Comparison of ENCODE assay signal across 8 cellular contexts in the genomic region with DNA sequence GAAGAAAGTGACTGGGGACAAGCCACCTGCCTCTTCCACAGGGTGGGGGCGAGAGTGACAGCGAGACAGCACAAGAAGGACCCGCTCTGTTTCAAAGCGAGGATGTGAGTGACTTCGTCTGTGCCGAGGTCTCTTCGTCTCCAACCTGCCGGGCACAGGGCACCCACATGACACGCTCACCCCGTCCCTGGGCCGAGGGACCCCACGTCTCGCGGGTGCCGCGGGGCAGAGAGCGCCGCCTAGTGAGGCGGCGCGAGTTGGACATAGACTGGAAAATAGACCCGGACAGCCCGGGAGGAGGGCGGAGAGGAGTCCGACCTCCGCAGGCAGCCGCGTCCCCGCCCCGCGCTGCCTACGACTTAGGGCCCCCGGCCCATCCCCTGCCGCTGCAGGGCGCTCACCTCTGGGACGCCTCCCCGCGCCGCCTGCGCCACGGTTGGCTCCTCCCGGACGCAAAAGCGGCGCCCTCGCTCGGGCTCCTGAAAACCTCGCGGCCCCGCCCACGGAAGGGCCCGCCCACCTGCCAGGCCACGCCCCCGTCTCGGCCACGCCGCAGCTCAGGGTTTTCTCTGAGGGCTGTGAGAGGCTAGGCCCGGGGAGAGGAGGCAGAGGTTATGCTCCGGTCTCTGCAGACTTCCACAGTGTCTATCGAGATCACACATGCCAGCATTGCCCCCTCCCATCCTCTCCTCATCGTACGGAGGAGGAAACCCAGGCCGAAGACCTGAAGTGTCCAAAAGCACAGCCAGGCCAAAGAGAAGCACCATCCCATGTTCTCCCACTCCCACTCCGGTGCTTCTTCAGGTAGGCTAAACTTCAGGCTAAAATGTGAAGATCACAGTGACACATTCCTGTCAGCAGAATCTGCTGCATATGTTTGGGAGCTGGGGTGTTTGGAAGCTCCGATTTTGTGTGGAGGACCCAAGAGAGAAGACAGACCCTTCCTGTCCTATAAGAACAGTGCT. TPM values are rescaled to one million over a fixed set of nuclear protein-coding genes. Genes with fewer than 3 reads are reported as not detected.
A peak's percentile ranks its signal among the peaks of the same experiment; 100 is the strongest.
DNase-seq lines count a peak whose midpoint lies in the region; ATAC-seq, FAIRE-seq and TF ChIP-seq lines count a peak whose summit lies in the region.

A gene with protein sequence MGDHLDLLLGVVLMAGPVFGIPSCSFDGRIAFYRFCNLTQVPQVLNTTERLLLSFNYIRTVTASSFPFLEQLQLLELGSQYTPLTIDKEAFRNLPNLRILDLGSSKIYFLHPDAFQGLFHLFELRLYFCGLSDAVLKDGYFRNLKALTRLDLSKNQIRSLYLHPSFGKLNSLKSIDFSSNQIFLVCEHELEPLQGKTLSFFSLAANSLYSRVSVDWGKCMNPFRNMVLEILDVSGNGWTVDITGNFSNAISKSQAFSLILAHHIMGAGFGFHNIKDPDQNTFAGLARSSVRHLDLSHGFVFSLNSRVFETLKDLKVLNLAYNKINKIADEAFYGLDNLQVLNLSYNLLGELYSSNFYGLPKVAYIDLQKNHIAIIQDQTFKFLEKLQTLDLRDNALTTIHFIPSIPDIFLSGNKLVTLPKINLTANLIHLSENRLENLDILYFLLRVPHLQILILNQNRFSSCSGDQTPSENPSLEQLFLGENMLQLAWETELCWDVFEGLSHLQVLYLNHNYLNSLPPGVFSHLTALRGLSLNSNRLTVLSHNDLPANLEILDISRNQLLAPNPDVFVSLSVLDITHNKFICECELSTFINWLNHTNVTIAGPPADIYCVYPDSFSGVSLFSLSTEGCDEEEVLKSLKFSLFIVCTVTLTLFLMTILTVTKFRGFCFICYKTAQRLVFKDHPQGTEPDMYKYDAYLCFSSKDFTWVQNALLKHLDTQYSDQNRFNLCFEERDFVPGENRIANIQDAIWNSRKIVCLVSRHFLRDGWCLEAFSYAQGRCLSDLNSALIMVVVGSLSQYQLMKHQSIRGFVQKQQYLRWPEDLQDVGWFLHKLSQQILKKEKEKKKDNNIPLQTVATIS (minus strand): TSS at position 454 of the 965 bp plus-strand sequence. CDS start 30,217 bp downstream, outside the sequence.

- peaks cover 15% of the 10 kb centered on the region for H3K9me3 Mint-ChIP-seq in T-helper 2 cell treated with Interferon-gamma antibody and Interleukin-4, amounts not matched to agents 5 μg/mL and 100 μg/mL, for 36 hours

- no peak for TF ChIP-seq POLR2A in GM12891 (IDR thresholded peaks at IDR 0.05; ENCODE audit: low read depth, low read length)

- peaks cover 18% of the 10 kb centered on the region for H3K27me3 Mint-ChIP-seq in T-helper 2 cell treated with Interferon-gamma antibody and Interleukin-4, amounts not matched to agents 5 μg/mL and 100 μg/mL, for 36 hours (ENCODE audit: low read depth)

- peak within 1 kb of the TSS; percentile 72 for H3K4me3 Mint-ChIP-seq in T-helper 2 cell treated with Interferon-gamma antibody and Interleukin-4, amounts not matched to agents 5 μg/mL and 100 μg/mL, for 36 hours

- intact Hi-C loops in sciatic nerve (cut with DNase I), result no loop called here

- peak; percentile 60 for DNase-seq in GM12891 (ENCODE audit: insufficient read length, low spot score)
- peak; percentile 82 to 94 (median 90) for DNase-seq in NCI-H1417 (lab: John Stamatoyannopoulos, UW)
- DNase-seq in T-helper 2 cell treated with Interferon-gamma antibody and Interleukin-4, amounts not matched to agents 5 μg/mL and 100 μg/mL, for 36 hours (ENCODE audit: low spot score), result peak; percentile 83
- DNase-seq in anterior cingulate cortex (lab: John Stamatoyannopoulos, UW), result peak in 52 of 58 donors; percentile 8 to 75 (median 53)
- DNase-seq in hypothalamus (lab: John Stamatoyannopoulos, UW), result peak in 49 of 51 donors; percentile 3 to 78 (median 53)
- DNase-seq in sciatic nerve (ENCODE audit: low spot score), result peak; percentile 94
- no peak for DNase-seq in epidermal melanocyte (ENCODE audit: insufficient read length, low spot score)

- ATAC-seq in HG02763 (IDR thresholded peaks at IDR 0.05; ENCODE audit: unreplicated experiment) (peak; percentile 87), sciatic nerve (peak; percentile 92)

- no peak within 1 kb of the TSS for H3K27ac Mint-ChIP-seq in T-helper 2 cell treated with Interferon-gamma antibody and Interleukin-4, amounts not matched to agents 5 μg/mL and 100 μg/mL, for 36 hours

- peaks cover 10% of the 10 kb centered on the region for H3K4me1 Mint-ChIP-seq in T-helper 2 cell treated with Interferon-gamma antibody and Interleukin-4, amounts not matched to agents 5 μg/mL and 100 μg/mL, for 36 hours (ENCODE audit: low read depth)

- no peak for FAIRE-seq in GM12891 (lab: Jason Lieb, UNC)

- H3K36me3 Mint-ChIP-seq in T-helper 2 cell treated with Interferon-gamma antibody and Interleukin-4, amounts not matched to agents 5 μg/mL and 100 μg/mL, for 36 hours (ENCODE audit: low read depth), result no peaks in the 10 kb centered on the region

TF ChIP-seq in GM12891, 5 proteins besides CTCF, POLR2A, EP300 and RAD21:
- TF ChIP-seq POLR2AphosphoS5 (IDR thresholded peaks at IDR 0.05; ENCODE audit: low read depth, low read length) (no peak), TAF1 (IDR thresholded peaks at IDR 0.05; ENCODE audit: low read depth, low read length) (no peak), POU2F2 (IDR thresholded peaks at IDR 0.05; ENCODE audit: low read depth, low read length) (no peak), PAX5 (IDR thresholded peaks at IDR 0.05; ENCODE audit: insufficient read depth, low read length, severe bottlenecking) (no peak), SPI1 (IDR thresholded peaks at IDR 0.05; ENCODE audit: low read depth, low read length) (no peak)
TF ChIP-seq in GM12891: peak in this region for 0.

RNA-seq across cellular contexts. Expression of the gene that starts here (rescaled TPM):
- not detected for polyA plus RNA-seq in GM12891 (2012; ENCODE audit: low read depth, missing spikeins)
- 16.4 TPM for total RNA-seq in sciatic nerve
